In the genomic region with DNA sequence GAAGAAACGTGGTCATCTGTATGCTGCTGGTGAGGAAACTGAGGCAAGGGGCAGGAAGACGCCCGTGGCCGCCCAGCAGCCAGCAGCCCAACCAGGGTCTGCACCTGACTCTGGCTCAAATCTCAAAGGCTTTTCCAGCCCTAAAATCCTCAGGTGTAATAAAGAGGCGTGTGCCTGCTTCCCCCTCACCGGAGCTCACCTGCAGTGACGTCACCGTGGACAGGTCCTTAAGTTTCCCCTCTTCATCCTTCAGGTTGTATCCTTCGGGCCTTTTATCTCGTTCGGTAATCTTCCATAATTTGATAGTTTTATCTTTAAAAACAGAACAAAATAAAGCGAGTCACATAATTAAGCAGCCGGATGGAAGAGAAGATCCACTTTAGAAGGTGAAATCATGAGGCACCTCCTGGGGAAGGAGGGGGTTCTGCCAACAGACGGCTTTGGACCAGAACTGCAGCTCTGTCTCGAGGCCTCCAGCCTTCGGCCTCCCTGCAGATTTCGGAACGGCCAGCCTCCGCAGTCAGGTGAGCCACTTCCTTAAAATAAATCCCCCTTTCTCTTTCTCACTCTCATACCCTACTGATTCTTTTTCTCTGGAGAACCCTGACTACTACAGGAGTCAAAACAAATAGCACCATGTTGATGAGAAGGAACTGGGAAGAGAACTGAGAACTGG, we compare ENCODE assay signal across 21 cellular contexts.
DNase-seq lines count a peak whose midpoint lies in the region; ATAC-seq, FAIRE-seq and TF ChIP-seq lines count a peak whose summit lies in the region.
"Had no signal": no experiment of that assay in that cellular context is flagged by ENCODE, and none has a peak within 500 bp of the region (broad histone marks: within the 10 kb centered on the region; RNA-seq: fewer than 3 reads in every experiment).

No MANE protein-coding gene starts in this region.

- no peak for TF ChIP-seq CTCF in kidney (IDR thresholded peaks at IDR 0.05; ENCODE audit: borderline replicate concordance, extremely low read depth, insufficient read depth)
- TF ChIP-seq CTCF in lower lobe of right lung (IDR thresholded peaks at IDR 0.05), result no peak

- H3K9ac ChIP-seq in kidney (ENCODE audit: low read length in 2 of 2), result no peak overlapping the region
- H3K9ac ChIP-seq: BLaER1 had no signal

- DNase-seq in kidney (peak; percentile 38), lower lobe of right lung (peak; percentile 21), posterior vena cava (ENCODE audit: low spot score) (peak; percentile 47), aorta (peak; percentile 12 to 24), A172 (ENCODE audit: low spot score) (no peak), hippocampal formation (lab: John Stamatoyannopoulos, UW) (no peak)
- DNase-seq: Caco-2; CD4-positive, CD25-positive, alpha-beta regulatory T cell; CD8-positive, alpha-beta T cell; DMS153; DND-41; HFFc6 had no signal

- 88 to 91% methylated on average over 19 of the region's 19 CpGs for WGBS in aorta, 2 donors

- no peak overlapping the region for H3K27ac ChIP-seq in kidney (ENCODE audit: low read depth in 2 of 2, low read length in 2 of 2)
- H3K27ac ChIP-seq in lower lobe of right lung, result no peak overlapping the region
- H3K27ac ChIP-seq in aorta (ENCODE audit: low read depth in 1 of 2, low read length in 2 of 2), result no peak overlapping the region
- H3K27ac ChIP-seq: BLaER1, C4-2B had no signal

- H3K4me1 ChIP-seq in kidney (ENCODE audit: control insufficient read depth in 1 of 2, insufficient read depth in 1 of 2, low read depth in 1 of 2, low read length in 2 of 2) (no peaks in the 10 kb centered on the region), lower lobe of right lung (no peaks in the 10 kb centered on the region), aorta (ENCODE audit: control insufficient read depth in 1 of 2, insufficient read depth in 2 of 2, low read length in 2 of 2) (no peaks in the 10 kb centered on the region)
- H3K4me1 ChIP-seq: BLaER1, Caco-2, HAP-1 had no signal

- H3K36me3 ChIP-seq in kidney (ENCODE audit: control insufficient read depth in 1 of 2, insufficient read depth in 2 of 2, low read length in 2 of 2) (no peaks in the 10 kb centered on the region), lower lobe of right lung (no peaks in the 10 kb centered on the region), aorta (ENCODE audit: control insufficient read depth in 1 of 2, insufficient read depth in 2 of 2, low read length in 1 of 2) (no peaks in the 10 kb centered on the region)
- H3K36me3 ChIP-seq: BLaER1 had no signal

- no peak for FAIRE-seq in kidney (lab: Jason Lieb, UNC)
- FAIRE-seq: A204.1, G401.6, GM12892, H54 had no signal

- peaks cover 0 to 2% of the 10 kb centered on the region in 2 donors for H3K9me3 ChIP-seq in kidney (ENCODE audit: control insufficient read depth in 1 of 2, low read length in 2 of 2)
- no peaks in the 10 kb centered on the region for H3K9me3 ChIP-seq in lower lobe of right lung
- H3K9me3 ChIP-seq in aorta (ENCODE audit: control insufficient read depth, low read length), result no peaks in the 10 kb centered on the region
- H3K9me3 ChIP-seq: BLaER1, Caco-2, HAP-1 had no signal

- no peak for ATAC-seq in lower lobe of right lung
- no peak for ATAC-seq in aorta (ENCODE audit: low FRiP score)
- no peak for ATAC-seq in GM21528 (IDR thresholded peaks at IDR 0.05; ENCODE audit: low FRiP score, unreplicated experiment)
- ATAC-seq: CD8-positive, alpha-beta T cell; GM23338 had no signal

- intact Hi-C loops in kidney (cut with DNase I), result no loop called here
- intact Hi-C loops in lower lobe of right lung (cut with DNase I), result no loop called here
- intact Hi-C loops in posterior vena cava (cut with DNase I), result no loop called here
- intact Hi-C loops in aorta (cut with DNase I), result no loop called here

- H3K27me3 ChIP-seq in lower lobe of right lung (ENCODE audit: low read depth) (peaks cover 28% of the 10 kb centered on the region), aorta (ENCODE audit: control insufficient read depth in 1 of 2, insufficient read depth in 2 of 2, low read length in 1 of 2) (no peaks in the 10 kb centered on the region)

- no peak overlapping the region for H3K4me3 ChIP-seq in kidney (ENCODE audit: low read length in 2 of 2)
- no peak overlapping the region for H3K4me3 ChIP-seq in lower lobe of right lung
- H3K4me3 ChIP-seq in aorta (ENCODE audit: low read length in 2 of 2), result no peak overlapping the region
- H3K4me3 ChIP-seq: BLaER1, GM23338, HAP-1 had no signal

Comparison
In these comparisons a context has a peak if more than half of its experiments do, and no peak if none do; other contexts are left out.
1. DNase-seq: peak in kidney (single experiment), lower lobe of right lung (single experiment), posterior vena cava (single experiment) and aorta (2 of 2); none in A172 (single experiment) and hippocampal formation (0 of 2).